Comparison of ENCODE assay signal across 22 cellular contexts in the genomic region with DNA sequence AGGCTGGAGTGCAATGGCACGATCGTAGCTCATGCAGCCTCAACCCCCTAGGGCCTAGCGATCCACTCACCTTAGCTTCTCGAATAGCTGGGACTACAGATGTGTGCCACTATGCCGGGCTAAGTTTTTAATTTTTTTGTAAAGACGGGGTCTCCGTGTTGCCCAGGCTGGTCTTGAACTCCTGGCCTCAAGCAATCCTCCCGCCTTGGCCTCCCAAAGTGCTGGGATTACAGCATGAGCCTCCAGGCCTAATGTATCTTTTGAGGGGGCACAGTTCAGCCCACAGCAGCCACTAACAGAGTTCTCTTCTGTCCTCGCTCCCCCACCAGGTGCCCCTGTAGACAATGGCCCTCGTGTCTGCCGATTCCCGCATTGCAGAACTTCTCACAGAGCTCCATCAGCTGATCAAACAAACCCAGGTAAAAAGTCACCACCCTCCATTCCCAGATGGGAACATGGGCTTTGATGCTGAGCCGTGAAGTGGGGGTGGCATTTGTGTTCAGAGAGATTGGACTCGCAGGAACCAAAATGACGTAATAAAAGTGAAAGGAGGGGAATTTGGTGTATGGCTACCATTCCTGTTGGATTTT. TPM values are rescaled to one million over a fixed set of nuclear protein-coding genes. Genes with fewer than 3 reads are reported as not detected.
"Had no signal": no experiment of that assay in that cellular context is flagged by ENCODE, and none has a peak within 500 bp of the region (broad histone marks: within the 10 kb centered on the region; RNA-seq: fewer than 3 reads in every experiment).

No MANE protein-coding gene starts in this region.

- H3K9me3 ChIP-seq: SJSA1 had no signal

- H3K27me3 ChIP-seq: SJSA1 had no signal

- FAIRE-seq: RCC 7860 had no signal

- H3K27ac ChIP-seq: SJSA1, SK-N-MC had no signal

- H3K4me3 ChIP-seq: SJSA1, SK-N-MC had no signal

- DNase-seq: IMR-90, Karpas-422, KG1, MM.1S, NCI-H1092 treated with DMSO at 0.1 percent for 48 hours, NCI-H1436, NCI-H187, NCI-H2029, NCI-H2081 treated with DMSO at 0.1 percent for 48 hours, NCI-H2171, NCI-H226, NCI-H446, NCI-H510A, NCI-H524 treated with DMSO at 0.1 percent for 48 hours, NCI-H69, NCI-H774, Right ventricle myocardium superior, RPMI8226, SIG-M5 had no signal

RNA-seq across cellular contexts. Expression of gene SULT1A2, which starts 16.0 kb away (rescaled TPM):
- total RNA-seq: IMR-90, SJSA1 had no signal

RNA-seq across cellular contexts. Expression of gene NPIPB8, which starts 57.0 kb away (rescaled TPM):
- total RNA-seq: IMR-90, Right ventricle myocardium superior, SJSA1 had no signal
- polyA plus RNA-seq: IMR-90 had no signal
